ENCODE assay signal across 9 cellular contexts in genomic region chr6:77467038-77467437, GRCh38. TPM values are rescaled to one million over a fixed set of nuclear protein-coding genes. Genes with fewer than 3 reads are reported as not detected.
DNase-seq lines count a peak whose midpoint lies in the region; ATAC-seq and TF ChIP-seq lines count a peak whose summit lies in the region.
"Had no signal": no experiment of that assay in that cellular context is flagged by ENCODE, and none has a peak within 500 bp of the region (broad histone marks: within the 10 kb centered on the region; RNA-seq: fewer than 3 reads in every experiment).

No MANE protein-coding gene starts in this region.

- no peak for TF ChIP-seq CTCF in right atrium auricular region (IDR thresholded peaks at IDR 0.05)

- H3K36me3 Mint-ChIP-seq in activated naive CD8-positive, alpha-beta T cell treated with anti-CD3 and anti-CD28 coated beads, Interleukin-2, amount 10 ng/mL, durations not matched to agents 7 days and 5 days, result peaks cover 5% of the 10 kb centered on the region

- peaks cover 4% of the 10 kb centered on the region for H3K9me3 Mint-ChIP-seq in activated naive CD8-positive, alpha-beta T cell treated with anti-CD3 and anti-CD28 coated beads, Interleukin-2, amount 10 ng/mL, durations not matched to agents 7 days and 5 days

- H3K27me3 Mint-ChIP-seq in activated naive CD8-positive, alpha-beta T cell treated with anti-CD3 and anti-CD28 coated beads, Interleukin-2, amount 10 ng/mL, durations not matched to agents 7 days and 5 days, result peaks cover 44% of the 10 kb centered on the region

- H3K27ac ChIP-seq in right atrium auricular region (no peak overlapping the region), rectal smooth muscle tissue (ENCODE audit: low read depth, low read length) (no peak overlapping the region)

- peak overlapping the region; percentile 69; the same call in 1 of the 2 replicates for H3K4me3 ChIP-seq in GM08714 (ENCODE audit: low read length)
- peak overlapping the region; percentile 32 to 53 for H3K4me3 ChIP-seq in right atrium auricular region
- H3K4me3 ChIP-seq in rectal smooth muscle tissue (ENCODE audit: low read length), result peak overlapping the region; percentile 52

- DNase-seq in activated naive CD8-positive, alpha-beta T cell treated with anti-CD3 and anti-CD28 coated beads, Interleukin-2, amount 10 ng/mL, durations not matched to agents 7 days and 5 days, result no peak
- DNase-seq in right atrium auricular region (ENCODE audit: low spot score) (no peak), NCI-H2227 (lab: John Stamatoyannopoulos, UW; ENCODE audit: unreplicated experiment) (no peak)
- no peak for DNase-seq in activated naive CD4-positive, alpha-beta T cell treated with anti-CD3 and anti-CD28 coated beads, Interleukin-2, amount 50 U/mL, for 16 hours
- DNase-seq: activated CD4-positive, alpha-beta T cell treated with anti-CD3 and anti-CD28 coated beads for 1 hour had no signal

- POLR2A ChIA-PET in activated naive CD8-positive, alpha-beta T cell treated with anti-CD3 and anti-CD28 coated beads, Interleukin-2, amount 10 ng/mL, durations not matched to agents 7 days and 5 days (lab: Charles Lee), result no interaction called here

- H3K36me3 ChIP-seq in right atrium auricular region, result no peaks in the 10 kb centered on the region
- no peaks in the 10 kb centered on the region for H3K36me3 ChIP-seq in rectal smooth muscle tissue (ENCODE audit: control insufficient read depth, insufficient read depth, low read length)

- H3K27me3 ChIP-seq in right atrium auricular region, result peaks cover 4 to 28% of the 10 kb centered on the region in 2 donors
- H3K27me3 ChIP-seq in rectal smooth muscle tissue (ENCODE audit: control insufficient read depth, insufficient read depth, low read length), result peaks cover 23% of the 10 kb centered on the region

- ATAC-seq in activated naive CD8-positive, alpha-beta T cell treated with anti-CD3 and anti-CD28 coated beads, Interleukin-2, amount 10 ng/mL, durations not matched to agents 7 days and 5 days (ENCODE audit: low read depth), result no peak
- ATAC-seq in GM18870 (IDR thresholded peaks at IDR 0.05; ENCODE audit: unreplicated experiment) (no peak), GM19324 (IDR thresholded peaks at IDR 0.05; ENCODE audit: low FRiP score, unreplicated experiment) (no peak)

- peak overlapping the region; percentile 85 for H3K4me3 Mint-ChIP-seq in activated naive CD8-positive, alpha-beta T cell treated with anti-CD3 and anti-CD28 coated beads, Interleukin-2, amount 10 ng/mL, durations not matched to agents 7 days and 5 days

- peaks cover 0 to 39% of the 10 kb centered on the region in 2 donors for H3K4me1 ChIP-seq in right atrium auricular region
- peaks cover 2% of the 10 kb centered on the region for H3K4me1 ChIP-seq in rectal smooth muscle tissue (ENCODE audit: control insufficient read depth, insufficient read depth, low read length)

- no peaks in the 10 kb centered on the region for H3K9me3 ChIP-seq in right atrium auricular region

- H3K27ac Mint-ChIP-seq in activated naive CD8-positive, alpha-beta T cell treated with anti-CD3 and anti-CD28 coated beads, Interleukin-2, amount 10 ng/mL, durations not matched to agents 7 days and 5 days, result no peak overlapping the region

- no peak overlapping the region for H3K9ac ChIP-seq in rectal smooth muscle tissue (ENCODE audit: low read length)

- peaks cover 8% of the 10 kb centered on the region for H3K4me1 Mint-ChIP-seq in activated naive CD8-positive, alpha-beta T cell treated with anti-CD3 and anti-CD28 coated beads, Interleukin-2, amount 10 ng/mL, durations not matched to agents 7 days and 5 days

RNA-seq across cellular contexts. Expression of gene HTR1B, which starts 3.7 kb away (rescaled TPM):
- total RNA-seq in activated naive CD8-positive, alpha-beta T cell treated with anti-CD3 and anti-CD28 coated beads, Interleukin-2, amount 10 ng/mL, durations not matched to agents 7 days and 5 days, result not detected
- total RNA-seq in right atrium auricular region, result not detected
